In the genomic region with DNA sequence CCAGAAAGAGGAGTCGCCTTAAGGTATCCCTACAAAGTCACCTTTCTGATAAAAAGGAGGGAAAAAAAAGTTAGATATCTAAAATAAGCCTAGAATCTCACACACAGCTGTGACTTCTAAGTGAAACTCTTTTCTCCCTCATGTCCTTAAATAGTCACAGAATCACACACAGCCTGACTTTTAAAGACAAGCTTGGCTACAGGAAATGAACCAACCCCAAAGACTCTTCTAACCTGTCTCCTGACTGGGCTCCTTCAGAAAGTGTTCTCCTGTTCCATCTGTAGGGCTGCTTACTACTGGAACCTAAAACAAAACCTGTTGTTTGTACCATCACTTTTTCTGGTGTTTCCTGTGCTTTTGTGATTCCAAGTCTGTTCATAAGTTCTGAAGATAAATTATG, we compare ENCODE assay signal across 24 cellular contexts.
"Had no signal": no experiment of that assay in that cellular context is flagged by ENCODE, and none has a peak within 500 bp of the region (broad histone marks: within the 10 kb centered on the region; RNA-seq: fewer than 3 reads in every experiment).

No MANE protein-coding gene starts in this region.

- H3K4me3 Mint-ChIP-seq: activated CD4-positive, alpha-beta memory T cell treated with anti-CD3 and anti-CD28 coated beads, Interleukin-2, amount 10 ng/mL, durations not matched to agents 7 days and 5 days; activated CD4-positive, alpha-beta T cell treated with anti-CD3 and anti-CD28 coated beads, Interleukin-2, amount 10 ng/mL, durations not matched to agents 7 days and 5 days; activated naive CD4-positive, alpha-beta T cell treated with anti-CD3 and anti-CD28 coated beads, Interleukin-2, amount 50 U/mL, for 24 hours; T-cell had no signal

- H3K27me3 ChIP-seq: brain microvascular endothelial cell, cardiac muscle cell had no signal

- H3K27me3 Mint-ChIP-seq: activated CD4-positive, alpha-beta memory T cell treated with anti-CD3 and anti-CD28 coated beads, Interleukin-2, amount 10 ng/mL, durations not matched to agents 7 days and 5 days; activated naive CD4-positive, alpha-beta T cell treated with anti-CD3 and anti-CD28 coated beads, Interleukin-2, amount 50 U/mL, for 24 hours; T-cell had no signal

- H3K27ac ChIP-seq: brain microvascular endothelial cell, cardiac muscle cell, SK-N-MC had no signal

- H3K4me1 Mint-ChIP-seq: activated CD4-positive, alpha-beta memory T cell treated with anti-CD3 and anti-CD28 coated beads, Interleukin-2, amount 10 ng/mL, durations not matched to agents 7 days and 5 days had no signal

- H3K27ac Mint-ChIP-seq: activated CD4-positive, alpha-beta memory T cell treated with anti-CD3 and anti-CD28 coated beads, Interleukin-2, amount 10 ng/mL, durations not matched to agents 7 days and 5 days; activated CD4-positive, alpha-beta T cell treated with anti-CD3 and anti-CD28 coated beads, Interleukin-2, amount 10 ng/mL, durations not matched to agents 7 days and 5 days; activated naive CD4-positive, alpha-beta T cell treated with anti-CD3 and anti-CD28 coated beads, Interleukin-2, amount 50 U/mL, for 24 hours; T-cell had no signal

- H3K4me3 ChIP-seq: cardiac muscle cell, SK-N-MC had no signal

- H3K9me3 Mint-ChIP-seq: activated CD4-positive, alpha-beta memory T cell treated with anti-CD3 and anti-CD28 coated beads, Interleukin-2, amount 10 ng/mL, durations not matched to agents 7 days and 5 days; activated CD4-positive, alpha-beta T cell treated with anti-CD3 and anti-CD28 coated beads, Interleukin-2, amount 10 ng/mL, durations not matched to agents 7 days and 5 days; activated naive CD4-positive, alpha-beta T cell treated with anti-CD3 and anti-CD28 coated beads, Interleukin-2, amount 50 U/mL, for 24 hours; T-cell had no signal

- ATAC-seq: activated CD4-positive, CD25-positive, alpha-beta regulatory T cell treated with anti-CD3 and anti-CD28 coated beads, Interleukin-2, amount 50 U/mL, for 24 hours; Right ventricle myocardium inferior; T-cell had no signal

- H3K36me3 Mint-ChIP-seq: activated naive CD4-positive, alpha-beta T cell treated with anti-CD3 and anti-CD28 coated beads, Interleukin-2, amount 50 U/mL, for 24 hours; T-cell had no signal

- H3K36me3 ChIP-seq: brain microvascular endothelial cell, cardiac muscle cell had no signal

- DNase-seq: activated CD4-positive, alpha-beta memory T cell treated with anti-CD3 and anti-CD28 coated beads, Interleukin-2, amount 10 ng/mL, durations not matched to agents 7 days and 5 days; activated CD4-positive, alpha-beta T cell treated with anti-CD3 and anti-CD28 coated beads, Interleukin-2, amount 10 ng/mL, durations not matched to agents 7 days and 5 days; activated CD8-positive, alpha-beta memory T cell treated with anti-CD3 and anti-CD28 coated beads, Interleukin-2, amount 50 U/mL, for 48 hours; activated effector memory CD4-positive, alpha-beta T cell treated with Interleukin-2 at 50 U/mL for 16 hours; activated naive CD4-positive, alpha-beta T cell; activated T-cell treated with anti-CD3 and anti-CD28 coated beads, Interleukin-2, amount 50 U/mL, for 1 hour; amygdala; brain microvascular endothelial cell; Kasumi-1; KBM-7; NCI-H1048; NCI-H1417; NCI-H1930; NCI-H2171; NCI-H2227 treated with DMSO at 0.1 percent for 48 hours; NCI-H446 treated with DMSO at 0.1 percent for 48 hours; NCI-H524 treated with DMSO at 0.1 percent for 48 hours; NCI-H748 treated with DMSO at 0.1 percent for 48 hours; T-cell had no signal
